In genomic region chr2:109463891-109464290, GRCh38 we compare ENCODE assay signal across 22 cellular contexts.
"Had no signal": no experiment of that assay in that cellular context is flagged by ENCODE, and none has a peak within 500 bp of the region (broad histone marks: within the 10 kb centered on the region; RNA-seq: fewer than 3 reads in every experiment).

No MANE protein-coding gene starts in this region.

- H3K27ac Mint-ChIP-seq: activated CD8-positive, alpha-beta T cell treated with anti-CD3 and anti-CD28 coated beads for 36 hours; activated naive CD4-positive, alpha-beta T cell treated with anti-CD3 and anti-CD28 coated beads, Interleukin-2, amount 10 ng/mL, durations not matched to agents 7 days and 5 days; activated naive CD8-positive, alpha-beta T cell treated with anti-CD3 and anti-CD28 coated beads for 36 hours; IgD-negative memory B cell had no signal

- H3K36me3 ChIP-seq: brain microvascular endothelial cell, cardiac muscle cell, SJCRH30 had no signal

- H3K9me3 ChIP-seq: SJCRH30, SK-N-SH had no signal

- ATAC-seq: activated CD4-positive, CD25-positive, alpha-beta regulatory T cell treated with anti-CD3 and anti-CD28 coated beads, Interleukin-2, amount 50 U/mL, for 24 hours; activated CD8-positive, alpha-beta T cell treated with anti-CD3 and anti-CD28 coated beads for 36 hours; activated T-cell treated with anti-CD3 and anti-CD28 coated beads, Interleukin-2, amount 50 U/mL, for 4 hours; Panc1 had no signal

- H3K27me3 ChIP-seq: brain microvascular endothelial cell, cardiac muscle cell, SJCRH30 had no signal

- H3K4me1 Mint-ChIP-seq: activated naive CD4-positive, alpha-beta T cell treated with anti-CD3 and anti-CD28 coated beads, Interleukin-2, amount 10 ng/mL, durations not matched to agents 7 days and 5 days; activated naive CD8-positive, alpha-beta T cell treated with anti-CD3 and anti-CD28 coated beads for 36 hours; IgD-negative memory B cell had no signal

- H3K4me3 Mint-ChIP-seq: activated CD8-positive, alpha-beta T cell treated with anti-CD3 and anti-CD28 coated beads for 36 hours; activated naive CD4-positive, alpha-beta T cell treated with anti-CD3 and anti-CD28 coated beads, Interleukin-2, amount 10 ng/mL, durations not matched to agents 7 days and 5 days; activated naive CD8-positive, alpha-beta T cell treated with anti-CD3 and anti-CD28 coated beads for 36 hours; activated T-cell treated with anti-CD3 and anti-CD28 coated beads, Interleukin-2, amount 50 U/mL, for 4 hours; IgD-negative memory B cell had no signal

- DNase-seq: activated CD4-positive, alpha-beta T cell treated with anti-CD3 and anti-CD28 coated beads for 4 hours; activated CD8-positive, alpha-beta T cell treated with anti-CD3 and anti-CD28 coated beads for 36 hours; activated gamma-delta T cell treated with Interleukin-2 at 50 U/mL for 16 hours; activated naive CD4-positive, alpha-beta T cell treated with anti-CD3 and anti-CD28 coated beads, Interleukin-2, amount 10 ng/mL, durations not matched to agents 7 days and 5 days; activated naive CD8-positive, alpha-beta T cell treated with anti-CD3 and anti-CD28 coated beads for 36 hours; activated T-cell treated with anti-CD3 and anti-CD28 coated beads, Interleukin-2, amount 50 U/mL, for 4 hours; brain microvascular endothelial cell; cerebellar nuclear complex; KG1; NCI-H1092; NCI-H1417; NCI-H2081; NCI-H446; Right ventricle myocardium superior; RPMI8226; SJCRH30; SK-N-SH; T-helper 1 cell had no signal

- H3K27ac ChIP-seq: brain microvascular endothelial cell, cardiac muscle cell, SJCRH30 had no signal

- H3K36me3 Mint-ChIP-seq: activated naive CD4-positive, alpha-beta T cell treated with anti-CD3 and anti-CD28 coated beads, Interleukin-2, amount 10 ng/mL, durations not matched to agents 7 days and 5 days; activated naive CD8-positive, alpha-beta T cell treated with anti-CD3 and anti-CD28 coated beads for 36 hours; IgD-negative memory B cell had no signal

- H3K27me3 Mint-ChIP-seq: activated CD8-positive, alpha-beta T cell treated with anti-CD3 and anti-CD28 coated beads for 36 hours; activated naive CD8-positive, alpha-beta T cell treated with anti-CD3 and anti-CD28 coated beads for 36 hours had no signal

- H3K4me3 ChIP-seq: cardiac muscle cell, SJCRH30 had no signal

- H3K9me3 Mint-ChIP-seq: activated CD8-positive, alpha-beta T cell treated with anti-CD3 and anti-CD28 coated beads for 36 hours; activated naive CD4-positive, alpha-beta T cell treated with anti-CD3 and anti-CD28 coated beads, Interleukin-2, amount 10 ng/mL, durations not matched to agents 7 days and 5 days; activated naive CD8-positive, alpha-beta T cell treated with anti-CD3 and anti-CD28 coated beads for 36 hours; activated T-cell treated with anti-CD3 and anti-CD28 coated beads, Interleukin-2, amount 50 U/mL, for 4 hours; IgD-negative memory B cell had no signal
